36 cellular contexts compared by ENCODE assay signal in genomic region chr1:91170571-91170970, GRCh38.
"Had no signal": no experiment of that assay in that cellular context is flagged by ENCODE, and none has a peak within 500 bp of the region (broad histone marks: within the 10 kb centered on the region; RNA-seq: fewer than 3 reads in every experiment).

No MANE protein-coding gene starts in this region.

- DNase-seq: activated CD4-positive, alpha-beta memory T cell treated with anti-CD3 and anti-CD28 coated beads for 36 hours; activated CD4-positive, alpha-beta T cell treated with anti-CD3 and anti-CD28 coated beads for 36 hours; activated CD4-positive, alpha-beta T cell treated with anti-CD3 and anti-CD28 coated beads, Interleukin-2, amount 10 ng/mL, durations not matched to agents 24 days and 14 days; activated CD4-positive, CD25-positive, alpha-beta regulatory T cell; activated CD4-positive, CD25-positive, alpha-beta regulatory T cell treated with anti-CD3 and anti-CD28 coated beads, Interleukin-2, amount 50 U/mL, for 72 hours; activated CD8-positive, alpha-beta memory T cell treated with anti-CD3 and anti-CD28 coated beads, Interleukin-2, amount 10 ng/mL, durations not matched to agents 7 days and 5 days; activated CD8-positive, alpha-beta memory T cell treated with anti-CD3 and anti-CD28 coated beads, Interleukin-2, amount 50 U/mL, for 4 hours; activated CD8-positive, alpha-beta T cell treated with anti-CD3 and anti-CD28 coated beads, Interleukin-2, amount 10 ng/mL, durations not matched to agents 7 days and 5 days; activated effector memory CD4-positive, alpha-beta T cell treated with anti-CD3 and anti-CD28 coated beads, Interleukin-2, amount 50 U/mL, for 16 hours; activated naive CD4-positive, alpha-beta T cell treated with anti-CD3 and anti-CD28 coated beads for 36 hours; activated naive CD8-positive, alpha-beta T cell treated with anti-CD3 and anti-CD28 coated beads for 36 hours; activated naive CD8-positive, alpha-beta T cell treated with anti-CD3 and anti-CD28 coated beads, Interleukin-2, amount 50 U/mL, for 24 hours; activated T-cell treated with anti-CD3 and anti-CD28 coated beads, Interleukin-2, amount 50 U/mL, for 1 hour; activated T-cell treated with anti-CD3 and anti-CD28 coated beads, Interleukin-2, amount 50 U/mL, for 48 hours; adrenal gland; amygdala; aorta; central memory CD4-positive, alpha-beta T cell; cerebellar nuclear complex; colonic mucosa; effector CD8-positive, alpha-beta T cell; foreskin fibroblast; head of caudate nucleus; T-helper 17 cell; T1000 had no signal

- H3K9me3 Mint-ChIP-seq: activated CD4-positive, alpha-beta memory T cell treated with anti-CD3 and anti-CD28 coated beads for 36 hours; activated CD4-positive, alpha-beta T cell treated with anti-CD3 and anti-CD28 coated beads, Interleukin-2, amount 10 ng/mL, durations not matched to agents 24 days and 14 days; activated naive CD4-positive, alpha-beta T cell treated with anti-CD3 and anti-CD28 coated beads for 36 hours; activated naive CD4-positive, alpha-beta T cell treated with anti-CD3 and anti-CD28 coated beads, Interleukin-2, amount 50 U/mL, for 24 hours; activated naive CD8-positive, alpha-beta T cell treated with anti-CD3 and anti-CD28 coated beads for 36 hours; activated naive CD8-positive, alpha-beta T cell treated with anti-CD3 and anti-CD28 coated beads, Interleukin-2, amount 50 U/mL, for 24 hours; activated T-helper 1 cell treated with anti-CD3 and anti-CD28 coated beads, Interleukin-12 subunit alpha, Interleukin-12 subunit beta, Interleukin-2, Interleukin-4 antibody, amounts not matched to agents 30 ng/mL and 10 ng/mL and 1 ng/mL, durations not matched to agents 14 hours and 24 hours and 36 hours; activated T-helper 2 cell treated with anti-CD3 and anti-CD28 coated beads, Interferon-gamma antibody, Interleukin-2, Interleukin-4, amounts not matched to agents 10 μg/mL and 5 μg/mL and 100 μg/mL, durations not matched to agents 14 hours and 24 hours and 36 hours; T-helper 2 cell treated with Interferon-gamma antibody and Interleukin-4, amounts not matched to agents 5 μg/mL and 100 μg/mL, for 36 hours had no signal

- H3K4me3 Mint-ChIP-seq: activated CD4-positive, alpha-beta memory T cell treated with anti-CD3 and anti-CD28 coated beads for 36 hours; activated CD4-positive, alpha-beta T cell treated with anti-CD3 and anti-CD28 coated beads for 36 hours; activated CD4-positive, alpha-beta T cell treated with anti-CD3 and anti-CD28 coated beads, Interleukin-2, amount 10 ng/mL, durations not matched to agents 24 days and 14 days; activated CD8-positive, alpha-beta memory T cell treated with anti-CD3 and anti-CD28 coated beads, Interleukin-2, amount 10 ng/mL, durations not matched to agents 7 days and 5 days; activated CD8-positive, alpha-beta T cell treated with anti-CD3 and anti-CD28 coated beads, Interleukin-2, amount 10 ng/mL, durations not matched to agents 7 days and 5 days; activated naive CD4-positive, alpha-beta T cell treated with anti-CD3 and anti-CD28 coated beads for 36 hours; activated naive CD4-positive, alpha-beta T cell treated with anti-CD3 and anti-CD28 coated beads, Interleukin-2, amount 50 U/mL, for 24 hours; activated naive CD8-positive, alpha-beta T cell treated with anti-CD3 and anti-CD28 coated beads for 36 hours; activated naive CD8-positive, alpha-beta T cell treated with anti-CD3 and anti-CD28 coated beads, Interleukin-2, amount 50 U/mL, for 24 hours; activated T-helper 1 cell treated with anti-CD3 and anti-CD28 coated beads, Interleukin-12 subunit alpha, Interleukin-12 subunit beta, Interleukin-2, Interleukin-4 antibody, amounts not matched to agents 30 ng/mL and 10 ng/mL and 1 ng/mL, durations not matched to agents 14 hours and 24 hours and 36 hours; T-helper 17 cell; T-helper 2 cell treated with Interferon-gamma antibody and Interleukin-4, amounts not matched to agents 5 μg/mL and 100 μg/mL, for 36 hours had no signal

- H3K36me3 ChIP-seq: adrenal gland, breast epithelium, cardiac muscle cell, colonic mucosa had no signal

- H3K4me1 Mint-ChIP-seq: activated CD4-positive, alpha-beta T cell treated with anti-CD3 and anti-CD28 coated beads for 36 hours; activated CD4-positive, alpha-beta T cell treated with anti-CD3 and anti-CD28 coated beads, Interleukin-2, amount 10 ng/mL, durations not matched to agents 24 days and 14 days; activated CD8-positive, alpha-beta memory T cell treated with anti-CD3 and anti-CD28 coated beads, Interleukin-2, amount 10 ng/mL, durations not matched to agents 7 days and 5 days; activated naive CD4-positive, alpha-beta T cell treated with anti-CD3 and anti-CD28 coated beads, Interleukin-2, amount 50 U/mL, for 24 hours; activated naive CD8-positive, alpha-beta T cell treated with anti-CD3 and anti-CD28 coated beads for 36 hours; activated naive CD8-positive, alpha-beta T cell treated with anti-CD3 and anti-CD28 coated beads, Interleukin-2, amount 50 U/mL, for 24 hours had no signal

- H3K4me1 ChIP-seq: adrenal gland, breast epithelium, colonic mucosa had no signal

- H3K4me3 ChIP-seq: adrenal gland, breast epithelium, cardiac muscle cell, colonic mucosa had no signal

- H3K9me3 ChIP-seq: adrenal gland, breast epithelium, colonic mucosa had no signal

- H3K36me3 Mint-ChIP-seq: activated CD4-positive, alpha-beta memory T cell treated with anti-CD3 and anti-CD28 coated beads for 36 hours; activated CD8-positive, alpha-beta memory T cell treated with anti-CD3 and anti-CD28 coated beads, Interleukin-2, amount 10 ng/mL, durations not matched to agents 7 days and 5 days; activated naive CD4-positive, alpha-beta T cell treated with anti-CD3 and anti-CD28 coated beads, Interleukin-2, amount 50 U/mL, for 24 hours; activated naive CD8-positive, alpha-beta T cell treated with anti-CD3 and anti-CD28 coated beads for 36 hours; brain had no signal

- H3K27me3 ChIP-seq: breast epithelium, cardiac muscle cell, colonic mucosa had no signal

- FAIRE-seq: endometrium, endothelial cell of umbilical vein, frontal cortex had no signal

- H3K27ac Mint-ChIP-seq: activated CD4-positive, alpha-beta memory T cell treated with anti-CD3 and anti-CD28 coated beads for 36 hours; activated CD4-positive, alpha-beta T cell treated with anti-CD3 and anti-CD28 coated beads for 36 hours; activated CD4-positive, alpha-beta T cell treated with anti-CD3 and anti-CD28 coated beads, Interleukin-2, amount 10 ng/mL, durations not matched to agents 24 days and 14 days; activated CD8-positive, alpha-beta memory T cell treated with anti-CD3 and anti-CD28 coated beads, Interleukin-2, amount 10 ng/mL, durations not matched to agents 7 days and 5 days; activated CD8-positive, alpha-beta T cell treated with anti-CD3 and anti-CD28 coated beads, Interleukin-2, amount 10 ng/mL, durations not matched to agents 7 days and 5 days; activated naive CD4-positive, alpha-beta T cell treated with anti-CD3 and anti-CD28 coated beads for 36 hours; activated naive CD4-positive, alpha-beta T cell treated with anti-CD3 and anti-CD28 coated beads, Interleukin-2, amount 50 U/mL, for 24 hours; activated naive CD8-positive, alpha-beta T cell treated with anti-CD3 and anti-CD28 coated beads for 36 hours; activated naive CD8-positive, alpha-beta T cell treated with anti-CD3 and anti-CD28 coated beads, Interleukin-2, amount 50 U/mL, for 24 hours; activated T-helper 1 cell treated with anti-CD3 and anti-CD28 coated beads, Interleukin-12 subunit alpha, Interleukin-12 subunit beta, Interleukin-2, Interleukin-4 antibody, amounts not matched to agents 30 ng/mL and 10 ng/mL and 1 ng/mL, durations not matched to agents 14 hours and 24 hours and 36 hours; activated T-helper 2 cell treated with anti-CD3 and anti-CD28 coated beads, Interferon-gamma antibody, Interleukin-2, Interleukin-4, amounts not matched to agents 10 μg/mL and 5 μg/mL and 100 μg/mL, durations not matched to agents 14 hours and 24 hours and 36 hours; T-helper 17 cell; T-helper 2 cell treated with Interferon-gamma antibody and Interleukin-4, amounts not matched to agents 5 μg/mL and 100 μg/mL, for 36 hours had no signal

- ATAC-seq: activated CD4-positive, alpha-beta T cell treated with anti-CD3 and anti-CD28 coated beads for 36 hours; activated CD8-positive, alpha-beta memory T cell treated with anti-CD3 and anti-CD28 coated beads, Interleukin-2, amount 10 ng/mL, durations not matched to agents 7 days and 5 days; activated CD8-positive, alpha-beta T cell treated with anti-CD3 and anti-CD28 coated beads, Interleukin-2, amount 10 ng/mL, durations not matched to agents 7 days and 5 days; activated naive CD8-positive, alpha-beta T cell treated with anti-CD3 and anti-CD28 coated beads, Interleukin-2, amount 50 U/mL, for 24 hours; T-helper 17 cell had no signal

- H3K27ac ChIP-seq: adrenal gland, breast epithelium, cardiac muscle cell, colonic mucosa, epithelial cell of prostate had no signal
